Comparison of ENCODE assay signal across 9 cellular contexts in genomic region chr15:63050737-63051700, GRCh38. TPM values are rescaled to one million over a fixed set of nuclear protein-coding genes. Genes with fewer than 3 reads are reported as not detected.
DNase-seq lines count a peak whose midpoint lies in the region; ATAC-seq and TF ChIP-seq lines count a peak whose summit lies in the region.
"Had no signal": no experiment of that assay in that cellular context is flagged by ENCODE, and none has a peak within 500 bp of the region (broad histone marks: within the 10 kb centered on the region; RNA-seq: fewer than 3 reads in every experiment).

No MANE protein-coding gene starts in this region.

- no peak overlapping the region for H3K27ac Mint-ChIP-seq in activated CD4-positive, alpha-beta T cell treated with anti-CD3 and anti-CD28 coated beads, Interleukin-2, amount 10 ng/mL, durations not matched to agents 24 days and 14 days
- H3K27ac Mint-ChIP-seq in T-helper 2 cell treated with Interferon-gamma antibody and Interleukin-4, amounts not matched to agents 5 μg/mL and 100 μg/mL, for 36 hours, result no peak overlapping the region

- no peaks in the 10 kb centered on the region for H3K36me3 ChIP-seq in smooth muscle cell (ENCODE audit: low read depth)

- no peak overlapping the region for H3K4me3 Mint-ChIP-seq in activated CD4-positive, alpha-beta T cell treated with anti-CD3 and anti-CD28 coated beads, Interleukin-2, amount 10 ng/mL, durations not matched to agents 24 days and 14 days
- H3K4me3 Mint-ChIP-seq in T-helper 2 cell treated with Interferon-gamma antibody and Interleukin-4, amounts not matched to agents 5 μg/mL and 100 μg/mL, for 36 hours, result no peak overlapping the region

- WGBS in smooth muscle cell (ENCODE audit: low lambda C conversion rate), result 46% methylated on average over 5 of the region's 5 CpGs

- DNase-seq in HCEC 1CT (peak; percentile 95), RPMI7951 (ENCODE audit: low read depth) (peak; percentile 84), fibroblast of the aortic adventitia (ENCODE audit: low read depth) (peak; percentile 87), smooth muscle cell (lab: John Stamatoyannopoulos, UW; ENCODE audit: unreplicated experiment) (no peak)
- DNase-seq in activated CD4-positive, alpha-beta T cell treated with anti-CD3 and anti-CD28 coated beads, Interleukin-2, amount 10 ng/mL, durations not matched to agents 24 days and 14 days, result no peak
- no peak for DNase-seq in T-helper 2 cell treated with Interferon-gamma antibody and Interleukin-4, amounts not matched to agents 5 μg/mL and 100 μg/mL, for 36 hours (ENCODE audit: low spot score)
- DNase-seq in activated effector memory CD4-positive, alpha-beta T cell treated with Interleukin-2 at 50 U/mL for 16 hours, result no peak

- H3K27ac ChIP-seq in smooth muscle cell (ENCODE audit: low read depth), result peak overlapping the region; percentile 80
- H3K27ac ChIP-seq: SJCRH30 had no signal

- peaks cover 32% of the 10 kb centered on the region for H3K79me2 ChIP-seq in smooth muscle cell (ENCODE audit: low read depth)

- H3K9me3 Mint-ChIP-seq in activated CD4-positive, alpha-beta T cell treated with anti-CD3 and anti-CD28 coated beads, Interleukin-2, amount 10 ng/mL, durations not matched to agents 24 days and 14 days, result no peaks in the 10 kb centered on the region
- H3K9me3 Mint-ChIP-seq in T-helper 2 cell treated with Interferon-gamma antibody and Interleukin-4, amounts not matched to agents 5 μg/mL and 100 μg/mL, for 36 hours, result no peaks in the 10 kb centered on the region

- TF ChIP-seq CTCF in fibroblast of the aortic adventitia (IDR thresholded peaks at IDR 0.05; ENCODE audit: insufficient read depth, low read length), result no peak
- TF ChIP-seq CTCF in smooth muscle cell (IDR thresholded peaks at IDR 0.05; ENCODE audit: borderline replicate concordance, insufficient read depth, poor library complexity, severe bottlenecking), result no peak

- peaks cover 29% of the 10 kb centered on the region for H3K27me3 Mint-ChIP-seq in activated CD4-positive, alpha-beta T cell treated with anti-CD3 and anti-CD28 coated beads, Interleukin-2, amount 10 ng/mL, durations not matched to agents 24 days and 14 days
- peaks cover 35% of the 10 kb centered on the region for H3K27me3 Mint-ChIP-seq in T-helper 2 cell treated with Interferon-gamma antibody and Interleukin-4, amounts not matched to agents 5 μg/mL and 100 μg/mL, for 36 hours (ENCODE audit: low read depth)

- no peaks in the 10 kb centered on the region for H3K27me3 ChIP-seq in smooth muscle cell (ENCODE audit: low read depth)
- H3K27me3 ChIP-seq: SJCRH30 had no signal

- intact Hi-C loops in activated CD4-positive, alpha-beta T cell treated with anti-CD3 and anti-CD28 coated beads, Interleukin-2, amount 10 ng/mL, durations not matched to agents 24 days and 14 days (cut with micrococcal nuclease), result no loop called here

- H3K4me2 ChIP-seq in smooth muscle cell, result peak overlapping the region; percentile 96

- peaks cover 21% of the 10 kb centered on the region for H3K4me1 Mint-ChIP-seq in activated CD4-positive, alpha-beta T cell treated with anti-CD3 and anti-CD28 coated beads, Interleukin-2, amount 10 ng/mL, durations not matched to agents 24 days and 14 days
- peaks cover 12% of the 10 kb centered on the region for H3K4me1 Mint-ChIP-seq in T-helper 2 cell treated with Interferon-gamma antibody and Interleukin-4, amounts not matched to agents 5 μg/mL and 100 μg/mL, for 36 hours (ENCODE audit: low read depth)

- peaks cover 100% of the 10 kb centered on the region for H4K20me1 ChIP-seq in smooth muscle cell (ENCODE audit: low read depth)

- ATAC-seq in GM21447 (IDR thresholded peaks at IDR 0.05; ENCODE audit: unreplicated experiment), result no peak

- H2AFZ ChIP-seq in smooth muscle cell (ENCODE audit: low read depth), result no peak overlapping the region

- no peaks in the 10 kb centered on the region for H3K9me3 ChIP-seq in smooth muscle cell (replicated peaks; ENCODE audit: low read depth)
- H3K9me3 ChIP-seq: SJCRH30 had no signal

- no peaks in the 10 kb centered on the region for H3K36me3 Mint-ChIP-seq in activated CD4-positive, alpha-beta T cell treated with anti-CD3 and anti-CD28 coated beads, Interleukin-2, amount 10 ng/mL, durations not matched to agents 24 days and 14 days (ENCODE audit: low read depth)
- H3K36me3 Mint-ChIP-seq in T-helper 2 cell treated with Interferon-gamma antibody and Interleukin-4, amounts not matched to agents 5 μg/mL and 100 μg/mL, for 36 hours (ENCODE audit: low read depth), result no peaks in the 10 kb centered on the region

- peaks cover 88% of the 10 kb centered on the region for H3F3A ChIP-seq in smooth muscle cell (ENCODE audit: low read depth)

- H3K4me3 ChIP-seq in fibroblast of the aortic adventitia (ENCODE audit: low read depth, low read length), result peak overlapping the region; percentile 83
- H3K4me3 ChIP-seq in smooth muscle cell, result peak overlapping the region; percentile 85
- H3K4me3 ChIP-seq: SJCRH30 had no signal

- H3K9ac ChIP-seq in smooth muscle cell (ENCODE audit: low read depth), result no peak overlapping the region

- peaks cover 73% of the 10 kb centered on the region for H3K4me1 ChIP-seq in smooth muscle cell (ENCODE audit: low read depth)

RNA-seq across cellular contexts. Expression of gene TPM1, which starts 8.5 kb away (rescaled TPM):
- total RNA-seq in RPMI7951 (2014; rRNA removed; shearing (Covaris generic)), result 1,035 and 1,151 TPM in 2 replicates
- total RNA-seq in fibroblast of the aortic adventitia (ENCODE audit: low replicate concordance) (261 and 746 TPM in 2 replicates), smooth muscle cell (1,694 and 1,869 TPM in 2 replicates)
- 1,915 and 2,406 TPM in 2 replicates for polyA plus RNA-seq in smooth muscle cell
- total RNA-seq in activated CD4-positive, alpha-beta T cell treated with anti-CD3 and anti-CD28 coated beads, Interleukin-2, amount 10 ng/mL, durations not matched to agents 24 days and 14 days, result 10.1 and 10.6 TPM in 2 replicates

Comparison
In these comparisons a context has a peak if more than half of its experiments do, and no peak if none do; other contexts are left out.
1. DNase-seq: peak in HCEC 1CT (single experiment), RPMI7951 (single experiment) and fibroblast of the aortic adventitia (single experiment); none in smooth muscle cell (single experiment), activated CD4-positive, alpha-beta T cell treated with anti-CD3 and anti-CD28 coated beads, Interleukin-2, amount 10 ng/mL, durations not matched to agents 24 days and 14 days (single experiment), T-helper 2 cell treated with Interferon-gamma antibody and Interleukin-4, amounts not matched to agents 5 μg/mL and 100 μg/mL, for 36 hours (single experiment) and activated effector memory CD4-positive, alpha-beta T cell treated with Interleukin-2 at 50 U/mL for 16 hours (single experiment).
2. RNA of gene TPM1, which starts 8.5 kb away (total RNA-seq): 1,694 to 1,869 TPM in smooth muscle cell, 1,035 to 1,151 TPM in RPMI7951 and 261 to 746 TPM in fibroblast of the aortic adventitia; 10.1 to 10.6 TPM in activated CD4-positive, alpha-beta T cell treated with anti-CD3 and anti-CD28 coated beads, Interleukin-2, amount 10 ng/mL, durations not matched to agents 24 days and 14 days; every median in the first group is over 10 times any median in the second.